In the genomic region with DNA sequence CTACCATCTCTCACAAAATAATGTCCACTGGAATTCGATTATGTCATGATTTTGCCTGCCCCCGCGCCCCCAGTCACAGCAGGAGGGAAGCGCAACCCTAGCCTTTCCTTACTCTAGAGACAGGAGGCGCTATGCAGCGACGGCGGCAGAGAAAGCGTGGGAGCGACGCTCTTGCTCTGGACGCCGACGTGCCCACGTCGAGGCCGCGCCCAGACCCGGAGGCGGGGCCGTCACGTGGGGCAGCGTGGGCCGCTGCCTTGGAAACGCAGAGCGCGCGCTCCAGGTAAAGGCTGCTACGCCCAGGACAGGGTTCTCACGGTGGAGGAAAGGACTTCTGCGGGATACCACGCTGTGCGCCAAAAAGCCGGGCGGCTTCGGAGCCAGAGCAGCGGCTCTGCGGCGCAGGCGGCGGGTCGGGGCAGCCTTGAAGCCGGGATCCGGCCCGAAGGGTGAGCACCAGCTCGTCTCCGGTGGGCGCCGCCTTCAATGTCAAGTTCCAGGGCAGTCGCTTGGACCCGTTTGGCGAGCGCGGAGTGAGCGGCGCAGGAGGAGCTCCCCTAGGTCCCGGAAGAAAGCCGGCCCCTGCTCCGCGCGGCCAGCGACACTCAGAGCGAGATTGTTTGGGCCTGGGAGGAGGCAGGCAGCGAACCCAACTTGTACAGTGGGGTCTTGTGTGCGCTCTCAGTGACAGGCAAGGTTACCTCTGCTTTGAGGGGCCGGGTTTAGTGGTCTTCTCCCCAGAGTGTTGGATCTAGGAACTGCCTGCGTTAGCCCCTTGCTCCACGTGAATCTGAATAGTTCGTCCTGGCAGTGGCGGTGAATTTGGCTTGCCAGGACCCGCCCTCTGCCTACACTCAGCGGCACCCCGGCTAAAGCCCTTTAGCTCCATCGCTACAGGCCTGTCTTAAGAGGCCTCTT, we compare ENCODE assay signal across 8 cellular contexts.
DNase-seq lines count a peak whose midpoint lies in the region; ATAC-seq and TF ChIP-seq lines count a peak whose summit lies in the region.

No MANE protein-coding gene starts in this region.

- TF ChIP-seq POLR2A in HCT116 (IDR thresholded peaks at IDR 0.05; ENCODE audit: borderline replicate concordance, extremely low read depth, insufficient read depth, insufficient read length) (peak; percentile 36), gastroesophageal sphincter (IDR thresholded peaks at IDR 0.05) (no peak)

- no peaks in the 10 kb centered on the region for H3K9me3 ChIP-seq in HCT116 (ENCODE audit: control insufficient read depth in 1 of 2, insufficient read depth in 1 of 2, low read depth in 1 of 2, low read length in 2 of 2)
- no peaks in the 10 kb centered on the region for H3K9me3 ChIP-seq in MM.1S (replicated peaks; ENCODE audit: insufficient read depth, low read length)
- no peaks in the 10 kb centered on the region for H3K9me3 ChIP-seq in gastroesophageal sphincter
- H3K9me3 ChIP-seq in neuronal stem cell (replicated peaks in 1 of 2; ENCODE audit: control insufficient read depth in 2 of 2, insufficient read depth in 1 of 2, low read depth in 1 of 2, low read length in 2 of 2) = no peaks in the 10 kb centered on the region
- H3K9me3 ChIP-seq in subcutaneous abdominal adipose tissue (ENCODE audit: control insufficient read depth in 5 of 5, low read length in 5 of 5) = no peaks in the 10 kb centered on the region

- H3K36me3 ChIP-seq in HCT116 (ENCODE audit: control insufficient read depth in 1 of 2, insufficient read depth in 2 of 2, low read length in 2 of 2) = peaks cover 0 to 3% of the 10 kb centered on the region in 2 experiments; a peak in 1 of 4 replicates
- H3K36me3 ChIP-seq in MM.1S (replicated peaks; ENCODE audit: insufficient read depth, low read length) = no peaks in the 10 kb centered on the region
- H3K36me3 ChIP-seq in gastroesophageal sphincter = peaks cover 0 to 8% of the 10 kb centered on the region in 2 donors
- H3K36me3 ChIP-seq in neuronal stem cell (replicated peaks in 1 of 2; ENCODE audit: control insufficient read depth in 2 of 2, insufficient read depth in 2 of 2, low read length in 2 of 2) = peaks cover 0 to 7% of the 10 kb centered on the region in 2 donors
- H3K36me3 ChIP-seq in subcutaneous abdominal adipose tissue (ENCODE audit: control insufficient read depth in 5 of 5, insufficient read depth in 5 of 5, low read length in 5 of 5) = peaks cover 0 to 4% (median 3%) of the 10 kb centered on the region in 5 donors

- CTCF ChIA-PET in HCT116 (lab: Charles Lee) = interaction anchor here (1.1 to 2.9 kb wide), 7 partner anchors 11 to 355 kb away, joined by 4 to 31 read pairs (median 7); partner anchors contain the start of genes MRPL57 and SKA3

- no peak overlapping the region for H3K4ac ChIP-seq in neuronal stem cell (ENCODE audit: low read length)

- TF ChIP-seq CTCF in HCT116 (IDR thresholded peaks at IDR 0.05 in 2 of 3, conservative IDR thresholded peaks at IDR 0.05 in 1 of 3; ENCODE audit: borderline replicate concordance in 1 of 3, insufficient read depth in 1 of 3, low read depth in 2 of 3, low read length in 2 of 3) = peak; percentile 61 to 85 (median 76); a peak in 5 of 6 replicates
- TF ChIP-seq CTCF in MM.1S (IDR thresholded peaks at IDR 0.05; ENCODE audit: low read length) = peak; percentile 54
- peak; percentile 63 to 93 (median 88) for TF ChIP-seq CTCF in gastroesophageal sphincter (IDR thresholded peaks at IDR 0.05)

- no peak overlapping the region for H2AK5ac ChIP-seq in neuronal stem cell (ENCODE audit: low read depth, low read length)

- peak overlapping the region; percentile 73 for H3K23ac ChIP-seq in neuronal stem cell (ENCODE audit: low read depth, low read length, poor library complexity)

- no peak overlapping the region for H2BK15ac ChIP-seq in neuronal stem cell (ENCODE audit: low read length)

- intact Hi-C loops in HCT116 (cut with micrococcal nuclease) = loop anchor here (1.0 to 5.0 kb wide), 4 partner anchors 159 to 355 kb away; partner anchors contain the start of genes MICU2 and ZDHHC20

- TSS peak; percentile 60 for BruUV-seq in HCT116 (replicated peaks; lab: Mats Ljungman, UMichigan)

- H4K8ac ChIP-seq in neuronal stem cell (ENCODE audit: low read depth, low read length) = no peak overlapping the region

- POLR2A ChIA-PET in HCT116 (lab: Charles Lee) = interaction anchor here (0.7 kb wide), 1 partner anchor 90 kb away, joined by 3 read pairs; no protein-coding TSS in a partner anchor

- ATAC-seq in HCT116 = peak; percentile 93
- peak; percentile 99 for ATAC-seq in gastroesophageal sphincter

- no peaks in the 10 kb centered on the region for H3K9me2 ChIP-seq in HCT116 (ENCODE audit: insufficient read depth)
- no peaks in the 10 kb centered on the region for H3K9me2 ChIP-seq in MM.1S (replicated peaks; ENCODE audit: insufficient read depth, low read length)

- H3K27ac ChIP-seq in HCT116 (ENCODE audit: low read depth, low read length) = peak overlapping the region; percentile 71
- H3K27ac ChIP-seq in MM.1S (ENCODE audit: low read length) = peak overlapping the region; percentile 61; the same call in 1 of the 2 replicates
- H3K27ac ChIP-seq in gastroesophageal sphincter = peak overlapping the region in 3 of 4 donors; percentile 72 to 81 (median 80)
- H3K27ac ChIP-seq in neuronal stem cell (replicated peaks; ENCODE audit: low read length) = peak overlapping the region; percentile 13
- peak overlapping the region; percentile 75 for H3K27ac ChIP-seq in subcutaneous abdominal adipose tissue (ENCODE audit: low read depth, low read length)

- 0 out of 2 replicates have a peak, but pooled peaks have one; percentile 25 for TF ChIP-seq RAD21 in HCT116 (IDR thresholded peaks at IDR 0.05; ENCODE audit: low read depth)

- H3K79me2 ChIP-seq in HCT116 (ENCODE audit: insufficient read depth, low read length) = peaks cover 32% of the 10 kb centered on the region
- H3K79me2 ChIP-seq in MM.1S (ENCODE audit: low read length) = no peaks in the 10 kb centered on the region

- H3K9ac ChIP-seq in HCT116 (ENCODE audit: low read length) = peak overlapping the region; percentile 78
- H3K9ac ChIP-seq in MM.1S (ENCODE audit: low read length) = peak overlapping the region; percentile 60; the same call in 1 of the 2 replicates
- peak overlapping the region; percentile 88 for H3K9ac ChIP-seq in neuronal stem cell (ENCODE audit: low read depth, low read length, poor library complexity)
- H3K9ac ChIP-seq in subcutaneous abdominal adipose tissue (ENCODE audit: low read length in 5 of 5) = peak overlapping the region; percentile 79 to 94 (median 85)

- H2BK5ac ChIP-seq in neuronal stem cell (ENCODE audit: low read length) = no peak overlapping the region

- H3K18ac ChIP-seq in neuronal stem cell (ENCODE audit: low read length) = peak overlapping the region; percentile 59

- TF ChIP-seq EP300 in gastroesophageal sphincter (IDR thresholded peaks at IDR 0.05) = no peak

- 0 to 1% methylated on average over 1 to 5 of the region's 74 CpGs for WGBS in gastroesophageal sphincter (ENCODE audit: low coverage in 1 of 2), 2 donors
- no CpG with 5 or more reads among the region's 74 CpGs for WGBS in neuronal stem cell (ENCODE audit: extremely low coverage in 2 of 2, insufficient read length in 2 of 2, insufficient replicate concordance in 1 of 2), 2 donors

- H2BK12ac ChIP-seq in neuronal stem cell (ENCODE audit: low read length) = no peak overlapping the region

- H4K91ac ChIP-seq in neuronal stem cell (ENCODE audit: low read depth, low read length, poor library complexity) = no peak overlapping the region

- peak overlapping the region; percentile 80 for H3K4me2 ChIP-seq in HCT116 (ENCODE audit: low read length)
- H3K4me2 ChIP-seq in MM.1S (ENCODE audit: low read depth, low read length) = peak overlapping the region; percentile 81
- peak overlapping the region; percentile 93 for H3K4me2 ChIP-seq in neuronal stem cell (ENCODE audit: insufficient read depth, low read length, poor library complexity, severe bottlenecking)

- H3K4me1 ChIP-seq in HCT116 (ENCODE audit: control insufficient read depth in 1 of 2, insufficient read depth in 2 of 2, low read length in 2 of 2) (peaks cover 16 to 23% of the 10 kb centered on the region in 2 experiments), MM.1S (ENCODE audit: low read length) (no peaks in the 10 kb centered on the region; the same call in 1 of the 2 replicates), gastroesophageal sphincter (peaks cover 0 to 25% (median 0%) of the 10 kb centered on the region in 3 donors), neuronal stem cell (ENCODE audit: control insufficient read depth in 2 of 2, insufficient read depth in 1 of 2, low read depth in 1 of 2, low read length in 2 of 2) (peaks cover 4% of the 10 kb centered on the region in 2 donors), subcutaneous abdominal adipose tissue (ENCODE audit: control insufficient read depth in 5 of 5, insufficient read depth in 5 of 5, low read length in 5 of 5) (peaks cover 3 to 21% (median 17%) of the 10 kb centered on the region in 5 donors)

- RAD21 ChIA-PET in HCT116 (lab: Charles Lee; ENCODE audit: low non-redundant PET in 1 of 2, low total read pairs in 2 of 2, uncharacterized antibody in 2 of 2, unreplicated experiment in 2 of 2) = interaction anchor here in 1 of 2 experiments (0.7 kb wide), 1 partner anchor 179 kb away, joined by 3 read pairs; no protein-coding TSS in a partner anchor

- H2AFZ ChIP-seq in HCT116 (ENCODE audit: low read depth, low read length, poor library complexity, severe bottlenecking) = peak overlapping the region; percentile 100
- H2AFZ ChIP-seq in MM.1S (ENCODE audit: low read length) = peak overlapping the region; percentile 85
- H2AFZ ChIP-seq in neuronal stem cell (ENCODE audit: low read length) = peak overlapping the region; percentile 97

- peaks cover 8% of the 10 kb centered on the region; the same call in 1 of the 2 replicates for H3F3A ChIP-seq in MM.1S (ENCODE audit: insufficient read depth, low read length)

- no peak overlapping the region for H2BK120ac ChIP-seq in neuronal stem cell (ENCODE audit: low read depth, low read length)

- H3K4me3 ChIP-seq in HCT116 (replicated peaks in 1 of 2; ENCODE audit: low read depth in 1 of 2, low read length in 2 of 2) (peak overlapping the region; percentile 88 to 90), MM.1S (ENCODE audit: low read length) (peak overlapping the region; percentile 75), gastroesophageal sphincter (peak overlapping the region; percentile 63 to 95), neuronal stem cell (ENCODE audit: low read length in 2 of 2) (peak overlapping the region; percentile 91 to 99), subcutaneous abdominal adipose tissue (ENCODE audit: low read depth in 1 of 5, low read length in 5 of 5) (peak overlapping the region; percentile 89 to 98 (median 90))

- no peaks in the 10 kb centered on the region for H3K27me3 ChIP-seq in HCT116 (ENCODE audit: insufficient read depth, low read length)
- H3K27me3 ChIP-seq in MM.1S (replicated peaks; ENCODE audit: insufficient read depth, low read length) = no peaks in the 10 kb centered on the region
- H3K27me3 ChIP-seq in gastroesophageal sphincter = no peaks in the 10 kb centered on the region
- peaks cover 0 to 11% (median 0%) of the 10 kb centered on the region in 3 experiments for H3K27me3 ChIP-seq in neuronal stem cell (ENCODE audit: control insufficient read depth in 3 of 3, insufficient read depth in 3 of 3, low read depth in 1 of 3, low read length in 3 of 3)
- no peaks in the 10 kb centered on the region for H3K27me3 ChIP-seq in subcutaneous abdominal adipose tissue (ENCODE audit: control insufficient read depth in 5 of 5, insufficient read depth in 4 of 5, low read length in 5 of 5)

- DNase-seq in GM03348 (ENCODE audit: low spot score) = peak; percentile 97
- DNase-seq in HCT116 (ENCODE audit: low read depth, low spot score) = peak; percentile 86
- peak; percentile 86 for DNase-seq in MM.1S
- DNase-seq in SIG-M5 treated with dmso at 0.1 percent for 504 hours (lab: John Stamatoyannopoulos, UW; ENCODE audit: unreplicated experiment) = peak; percentile 93
- peak; percentile 89 for DNase-seq in activated naive CD4-positive, alpha-beta T cell treated with Interleukin-2 at 50 U/mL for 16 hours
- peak; percentile 78 for DNase-seq in neuronal stem cell (ENCODE audit: low spot score)

- H4K20me1 ChIP-seq in HCT116 (ENCODE audit: insufficient read depth) = no peaks in the 10 kb centered on the region
- H4K20me1 ChIP-seq in MM.1S (ENCODE audit: insufficient read depth, low read length) = no peaks in the 10 kb centered on the region

- no peak overlapping the region for H3K14ac ChIP-seq in neuronal stem cell (ENCODE audit: low read length)

- H3K79me1 ChIP-seq in neuronal stem cell (ENCODE audit: low read depth, low read length) = peaks cover 1% of the 10 kb centered on the region

Comparison
In these comparisons a context has a peak if more than half of its experiments do, and no peak if none do; other contexts are left out.
1. Peak in every context shown above with its lines: DNase-seq, ATAC-seq, H3K4me3 ChIP-seq and H3K27ac ChIP-seq.
2. H3K27ac ChIP-seq: peak in every context shown above with its lines; median percentile 80 in gastroesophageal sphincter; 75 in subcutaneous abdominal adipose tissue; 71 in HCT116; 61 in MM.1S; 13 in neuronal stem cell.